In the genomic region with DNA sequence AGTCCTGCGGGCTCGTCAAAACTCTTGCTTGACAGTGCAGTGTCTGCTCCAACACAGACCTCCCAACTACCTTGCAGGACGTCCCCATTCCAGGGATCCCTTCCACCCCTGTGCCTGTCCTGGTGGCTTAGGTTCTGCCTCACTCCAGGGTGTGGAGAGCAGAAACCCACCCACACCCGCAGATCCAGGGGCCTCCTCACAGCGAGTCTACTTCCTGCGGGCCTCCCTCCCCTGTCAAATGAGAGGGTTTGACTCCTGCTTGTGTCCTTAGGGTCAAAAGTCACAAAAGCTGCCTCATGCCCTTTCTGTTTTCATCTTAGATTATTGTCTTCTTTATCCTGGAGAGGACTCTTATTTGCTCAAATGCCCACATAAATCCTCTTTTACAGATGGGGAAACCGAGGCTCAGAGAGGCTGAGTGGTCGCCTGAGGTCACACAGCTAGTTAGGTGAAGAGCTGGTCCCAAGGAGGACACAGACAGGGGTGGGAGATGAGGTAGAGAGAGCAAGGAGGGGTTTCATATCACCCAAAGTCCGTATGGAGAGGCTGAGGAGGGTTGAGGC, we compare ENCODE assay signal across 1 cellular context.
TF ChIP-seq lines count a peak whose summit lies in the region.

No MANE protein-coding gene starts in this region.

TF ChIP-seq in H1, 55 proteins besides CTCF, POLR2A, EP300 and RAD21 (continued from another document):
- TF ChIP-seq ASH2L (IDR thresholded peaks at IDR 0.05; ENCODE audit: low read length) (no peak), GABPA (IDR thresholded peaks at IDR 0.05; ENCODE audit: borderline replicate concordance, insufficient read depth, low read length) (no peak)
TF ChIP-seq in H1: peak in this region for 0.
